Comparison of ENCODE assay signal across 1 cellular context in the genomic region with DNA sequence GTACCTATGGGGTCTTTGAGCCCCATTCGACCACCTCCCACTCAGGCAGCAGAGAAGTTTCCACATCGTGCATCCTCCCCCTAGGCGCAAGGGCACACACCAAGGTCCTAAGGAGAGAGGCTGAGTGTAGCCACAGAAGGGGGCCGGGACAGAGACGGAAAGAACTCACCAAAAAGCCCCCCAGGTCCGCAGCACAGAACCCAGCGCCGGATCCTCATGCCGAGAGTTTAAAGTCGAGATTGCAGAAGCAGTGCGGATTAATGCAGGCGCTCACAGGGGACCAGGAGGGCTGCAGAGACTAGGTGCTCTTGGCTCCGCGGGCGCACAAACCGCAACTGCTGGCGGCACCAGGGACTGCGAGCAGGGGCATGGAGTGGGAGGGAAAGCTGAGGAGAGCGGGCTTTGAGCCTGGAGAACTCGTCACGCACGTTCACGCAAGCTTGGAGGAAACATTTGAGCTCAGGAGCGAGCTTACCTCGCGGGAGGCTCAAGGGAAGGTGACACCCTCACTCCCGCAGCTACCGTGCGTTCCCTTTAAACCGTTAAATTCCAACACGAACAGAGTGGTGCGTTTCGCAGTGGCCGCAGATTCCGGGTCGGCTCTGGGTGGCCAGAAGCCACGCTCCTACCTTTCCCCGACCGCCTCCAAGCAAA.
TF ChIP-seq lines count a peak whose summit lies in the region.

No MANE protein-coding gene starts in this region.

TF ChIP-seq in SK-N-SH, 30 proteins besides CTCF, POLR2A, EP300 and RAD21 (continued from another document):
- TF ChIP-seq, protein P1, sequence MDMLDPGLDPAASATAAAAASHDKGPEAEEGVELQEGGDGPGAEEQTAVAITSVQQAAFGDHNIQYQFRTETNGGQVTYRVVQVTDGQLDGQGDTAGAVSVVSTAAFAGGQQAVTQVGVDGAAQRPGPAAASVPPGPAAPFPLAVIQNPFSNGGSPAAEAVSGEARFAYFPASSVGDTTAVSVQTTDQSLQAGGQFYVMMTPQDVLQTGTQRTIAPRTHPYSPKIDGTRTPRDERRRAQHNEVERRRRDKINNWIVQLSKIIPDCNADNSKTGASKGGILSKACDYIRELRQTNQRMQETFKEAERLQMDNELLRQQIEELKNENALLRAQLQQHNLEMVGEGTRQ (IDR thresholded peaks at IDR 0.05; ENCODE audit: borderline replicate concordance, low read depth, low read length) = no peak
- no peak for TF ChIP-seq GABPA (IDR thresholded peaks at IDR 0.05; ENCODE audit: low read depth)
- TF ChIP-seq MXI1 (IDR thresholded peaks at IDR 0.05; ENCODE audit: low read depth, low read length) = no peak
- TF ChIP-seq, protein P2, sequence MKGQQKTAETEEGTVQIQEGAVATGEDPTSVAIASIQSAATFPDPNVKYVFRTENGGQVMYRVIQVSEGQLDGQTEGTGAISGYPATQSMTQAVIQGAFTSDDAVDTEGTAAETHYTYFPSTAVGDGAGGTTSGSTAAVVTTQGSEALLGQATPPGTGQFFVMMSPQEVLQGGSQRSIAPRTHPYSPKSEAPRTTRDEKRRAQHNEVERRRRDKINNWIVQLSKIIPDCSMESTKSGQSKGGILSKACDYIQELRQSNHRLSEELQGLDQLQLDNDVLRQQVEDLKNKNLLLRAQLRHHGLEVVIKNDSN (IDR thresholded peaks at IDR 0.05; ENCODE audit: borderline replicate concordance, low read depth) = no peak
- no peak for TF ChIP-seq TAF1 (IDR thresholded peaks at IDR 0.05; ENCODE audit: borderline replicate concordance, low read depth, low read length)
- TF ChIP-seq, protein P3, sequence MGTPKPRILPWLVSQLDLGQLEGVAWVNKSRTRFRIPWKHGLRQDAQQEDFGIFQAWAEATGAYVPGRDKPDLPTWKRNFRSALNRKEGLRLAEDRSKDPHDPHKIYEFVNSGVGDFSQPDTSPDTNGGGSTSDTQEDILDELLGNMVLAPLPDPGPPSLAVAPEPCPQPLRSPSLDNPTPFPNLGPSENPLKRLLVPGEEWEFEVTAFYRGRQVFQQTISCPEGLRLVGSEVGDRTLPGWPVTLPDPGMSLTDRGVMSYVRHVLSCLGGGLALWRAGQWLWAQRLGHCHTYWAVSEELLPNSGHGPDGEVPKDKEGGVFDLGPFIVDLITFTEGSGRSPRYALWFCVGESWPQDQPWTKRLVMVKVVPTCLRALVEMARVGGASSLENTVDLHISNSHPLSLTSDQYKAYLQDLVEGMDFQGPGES (IDR thresholded peaks at IDR 0.05; ENCODE audit: low read depth, low read length) = no peak
- TF ChIP-seq, protein P4, sequence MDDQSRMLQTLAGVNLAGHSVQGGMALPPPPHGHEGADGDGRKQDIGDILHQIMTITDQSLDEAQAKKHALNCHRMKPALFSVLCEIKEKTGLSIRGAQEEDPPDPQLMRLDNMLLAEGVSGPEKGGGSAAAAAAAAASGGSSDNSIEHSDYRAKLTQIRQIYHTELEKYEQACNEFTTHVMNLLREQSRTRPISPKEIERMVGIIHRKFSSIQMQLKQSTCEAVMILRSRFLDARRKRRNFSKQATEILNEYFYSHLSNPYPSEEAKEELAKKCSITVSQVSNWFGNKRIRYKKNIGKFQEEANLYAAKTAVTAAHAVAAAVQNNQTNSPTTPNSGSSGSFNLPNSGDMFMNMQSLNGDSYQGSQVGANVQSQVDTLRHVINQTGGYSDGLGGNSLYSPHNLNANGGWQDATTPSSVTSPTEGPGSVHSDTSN (IDR thresholded peaks at IDR 0.05) = no peak
TF ChIP-seq in SK-N-SH: peak in this region for 0.
